In genomic region chr9:25442517-25442916, GRCh38 we compare ENCODE assay signal across 1 cellular context.
TF ChIP-seq lines count a peak whose summit lies in the region.

No MANE protein-coding gene starts in this region.

TF ChIP-seq in HepG2, 621 proteins besides CTCF, POLR2A, EP300 and RAD21 (continued from another document):
- TF ChIP-seq MAX (IDR thresholded peaks at IDR 0.05) (no peak), ZNF777 (CRISPR knock-in tag; IDR thresholded peaks at IDR 0.05) (no peak), ATRX (CRISPR knock-in tag; IDR thresholded peaks at IDR 0.05; ENCODE audit: borderline replicate concordance) (no peak), ZBTB1 (CRISPR knock-in tag; IDR thresholded peaks at IDR 0.05; ENCODE audit: borderline replicate concordance) (no peak), SETDB1 (CRISPR knock-in tag; IDR thresholded peaks at IDR 0.05; ENCODE audit: borderline replicate concordance) (no peak), KDM3A (CRISPR knock-in tag; IDR thresholded peaks at IDR 0.05; ENCODE audit: low read depth) (no peak), KLF16 (CRISPR knock-in tag; IDR thresholded peaks at IDR 0.05) (no peak), ZNF749 (CRISPR knock-in tag; IDR thresholded peaks at IDR 0.05; ENCODE audit: borderline replicate concordance) (no peak), HNF4G (IDR thresholded peaks at IDR 0.05; ENCODE audit: borderline replicate concordance, low read depth, low read length) (no peak), HNF4G (CRISPR knock-in tag; IDR thresholded peaks at IDR 0.05; ENCODE audit: borderline replicate concordance, low read depth) (no peak)
- TF ChIP-seq, protein P1, sequence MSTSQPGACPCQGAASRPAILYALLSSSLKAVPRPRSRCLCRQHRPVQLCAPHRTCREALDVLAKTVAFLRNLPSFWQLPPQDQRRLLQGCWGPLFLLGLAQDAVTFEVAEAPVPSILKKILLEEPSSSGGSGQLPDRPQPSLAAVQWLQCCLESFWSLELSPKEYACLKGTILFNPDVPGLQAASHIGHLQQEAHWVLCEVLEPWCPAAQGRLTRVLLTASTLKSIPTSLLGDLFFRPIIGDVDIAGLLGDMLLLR (CRISPR knock-in tag; IDR thresholded peaks at IDR 0.05): no peak
- TF ChIP-seq, protein P2, sequence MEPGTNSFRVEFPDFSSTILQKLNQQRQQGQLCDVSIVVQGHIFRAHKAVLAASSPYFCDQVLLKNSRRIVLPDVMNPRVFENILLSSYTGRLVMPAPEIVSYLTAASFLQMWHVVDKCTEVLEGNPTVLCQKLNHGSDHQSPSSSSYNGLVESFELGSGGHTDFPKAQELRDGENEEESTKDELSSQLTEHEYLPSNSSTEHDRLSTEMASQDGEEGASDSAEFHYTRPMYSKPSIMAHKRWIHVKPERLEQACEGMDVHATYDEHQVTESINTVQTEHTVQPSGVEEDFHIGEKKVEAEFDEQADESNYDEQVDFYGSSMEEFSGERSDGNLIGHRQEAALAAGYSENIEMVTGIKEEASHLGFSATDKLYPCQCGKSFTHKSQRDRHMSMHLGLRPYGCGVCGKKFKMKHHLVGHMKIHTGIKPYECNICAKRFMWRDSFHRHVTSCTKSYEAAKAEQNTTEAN (CRISPR knock-in tag; conservative IDR thresholded peaks at IDR 0.05): no peak
